25 cellular contexts compared by ENCODE assay signal in genomic region chr18:36334798-36335197, GRCh38. TPM values are rescaled to one million over a fixed set of nuclear protein-coding genes. Genes with fewer than 3 reads are reported as not detected.
"Had no signal": no experiment of that assay in that cellular context is flagged by ENCODE, and none has a peak within 500 bp of the region (broad histone marks: within the 10 kb centered on the region; RNA-seq: fewer than 3 reads in every experiment).

No MANE protein-coding gene starts in this region.

- H3K9me3 Mint-ChIP-seq: activated CD4-positive, alpha-beta memory T cell treated with anti-CD3 and anti-CD28 coated beads, Interleukin-2, amount 10 ng/mL, durations not matched to agents 7 days and 5 days; activated naive CD4-positive, alpha-beta T cell treated with anti-CD3 and anti-CD28 coated beads, Interleukin-2, amount 10 ng/mL, durations not matched to agents 7 days and 5 days; activated naive CD8-positive, alpha-beta T cell treated with anti-CD3 and anti-CD28 coated beads for 36 hours; activated T-helper 2 cell treated with anti-CD3 and anti-CD28 coated beads, Interferon-gamma antibody, Interleukin-2, Interleukin-4, amounts not matched to agents 10 μg/mL and 5 μg/mL and 100 μg/mL, durations not matched to agents 14 hours and 24 hours and 36 hours; IgD-negative memory B cell had no signal

- H3K27me3 Mint-ChIP-seq: activated CD4-positive, alpha-beta memory T cell treated with anti-CD3 and anti-CD28 coated beads, Interleukin-2, amount 10 ng/mL, durations not matched to agents 7 days and 5 days; activated CD4-positive, alpha-beta T cell treated with anti-CD3 and anti-CD28 coated beads for 36 hours; activated naive CD4-positive, alpha-beta T cell treated with anti-CD3 and anti-CD28 coated beads, Interleukin-2, amount 10 ng/mL, durations not matched to agents 7 days and 5 days had no signal

- DNase-seq: activated CD4-positive, alpha-beta memory T cell treated with anti-CD3 and anti-CD28 coated beads, Interleukin-2, amount 10 ng/mL, durations not matched to agents 7 days and 5 days; activated CD4-positive, alpha-beta T cell treated with anti-CD3 and anti-CD28 coated beads for 36 hours; activated CD4-positive, alpha-beta T cell treated with anti-CD3 and anti-CD28 coated beads, Interleukin-2, amount 50 U/mL, for 1 hour; activated gamma-delta T cell treated with Interleukin-2 at 50 U/mL for 16 hours; activated naive CD4-positive, alpha-beta T cell treated with anti-CD3 and anti-CD28 coated beads, Interleukin-2, amount 10 ng/mL, durations not matched to agents 7 days and 5 days; activated naive CD8-positive, alpha-beta T cell treated with anti-CD3 and anti-CD28 coated beads for 36 hours; activated T-cell treated with anti-CD3 and anti-CD28 coated beads for 4 hours; activated T-cell treated with anti-CD3 and anti-CD28 coated beads, Interleukin-2, amount 50 U/mL, for 48 hours; brain microvascular endothelial cell; caudate nucleus; NCI-H1092; NCI-H1417; NCI-H1930; NCI-H2107; NCI-H2171 treated with DMSO at 0.1 percent for 48 hours; NCI-H226; NCI-H69; SJCRH30; SK-N-SH; T-helper 1 cell; WERI-Rb-1 had no signal

- H3K4me1 ChIP-seq: SJCRH30 had no signal

- H3K27me3 ChIP-seq: brain microvascular endothelial cell, SJCRH30 had no signal

- H3K4me2 ChIP-seq: SK-N-SH had no signal

- H3K4me3 Mint-ChIP-seq: activated CD4-positive, alpha-beta memory T cell treated with anti-CD3 and anti-CD28 coated beads, Interleukin-2, amount 10 ng/mL, durations not matched to agents 7 days and 5 days; activated CD4-positive, alpha-beta T cell treated with anti-CD3 and anti-CD28 coated beads for 36 hours; activated naive CD4-positive, alpha-beta T cell treated with anti-CD3 and anti-CD28 coated beads, Interleukin-2, amount 10 ng/mL, durations not matched to agents 7 days and 5 days; activated naive CD8-positive, alpha-beta T cell treated with anti-CD3 and anti-CD28 coated beads for 36 hours; IgD-negative memory B cell had no signal

- H3K9me3 ChIP-seq: SJCRH30, SK-N-SH had no signal

- H3K36me3 ChIP-seq: brain microvascular endothelial cell, SJCRH30, WERI-Rb-1 had no signal

- H3K36me3 Mint-ChIP-seq: activated naive CD4-positive, alpha-beta T cell treated with anti-CD3 and anti-CD28 coated beads, Interleukin-2, amount 10 ng/mL, durations not matched to agents 7 days and 5 days; activated naive CD8-positive, alpha-beta T cell treated with anti-CD3 and anti-CD28 coated beads for 36 hours; IgD-negative memory B cell had no signal

- H3K4me3 ChIP-seq: SJCRH30 had no signal

- ATAC-seq: activated CD4-positive, alpha-beta T cell treated with anti-CD3 and anti-CD28 coated beads for 36 hours had no signal

- H3K4me1 Mint-ChIP-seq: activated CD4-positive, alpha-beta memory T cell treated with anti-CD3 and anti-CD28 coated beads, Interleukin-2, amount 10 ng/mL, durations not matched to agents 7 days and 5 days; activated CD4-positive, alpha-beta T cell treated with anti-CD3 and anti-CD28 coated beads for 36 hours; activated naive CD4-positive, alpha-beta T cell treated with anti-CD3 and anti-CD28 coated beads, Interleukin-2, amount 10 ng/mL, durations not matched to agents 7 days and 5 days; activated naive CD8-positive, alpha-beta T cell treated with anti-CD3 and anti-CD28 coated beads for 36 hours had no signal

- H3K27ac ChIP-seq: brain microvascular endothelial cell, SJCRH30, WERI-Rb-1 had no signal

- H3K27ac Mint-ChIP-seq: activated CD4-positive, alpha-beta memory T cell treated with anti-CD3 and anti-CD28 coated beads, Interleukin-2, amount 10 ng/mL, durations not matched to agents 7 days and 5 days; activated CD4-positive, alpha-beta T cell treated with anti-CD3 and anti-CD28 coated beads for 36 hours; activated naive CD4-positive, alpha-beta T cell treated with anti-CD3 and anti-CD28 coated beads, Interleukin-2, amount 10 ng/mL, durations not matched to agents 7 days and 5 days; activated naive CD8-positive, alpha-beta T cell treated with anti-CD3 and anti-CD28 coated beads for 36 hours; activated T-helper 2 cell treated with anti-CD3 and anti-CD28 coated beads, Interferon-gamma antibody, Interleukin-2, Interleukin-4, amounts not matched to agents 10 μg/mL and 5 μg/mL and 100 μg/mL, durations not matched to agents 14 hours and 24 hours and 36 hours; IgD-negative memory B cell had no signal

- H3K9me2 ChIP-seq: SK-N-SH had no signal

RNA-seq across cellular contexts. Expression of gene FHOD3, which starts 37.3 kb away (rescaled TPM):
- total RNA-seq: activated CD4-positive, alpha-beta memory T cell treated with anti-CD3 and anti-CD28 coated beads, Interleukin-2, amount 10 ng/mL, durations not matched to agents 7 days and 5 days; activated CD4-positive, alpha-beta T cell treated with anti-CD3 and anti-CD28 coated beads for 36 hours; activated CD8-positive, alpha-beta memory T cell treated with anti-CD3 and anti-CD28 coated beads for 36 hours; activated naive CD8-positive, alpha-beta T cell treated with anti-CD3 and anti-CD28 coated beads for 36 hours; activated T-helper 2 cell treated with anti-CD3 and anti-CD28 coated beads, Interferon-gamma antibody, Interleukin-2, Interleukin-4, amounts not matched to agents 10 μg/mL and 5 μg/mL and 100 μg/mL, durations not matched to agents 14 hours and 24 hours and 36 hours; T-helper 2 cell treated with Interferon-gamma antibody and Interleukin-4, amounts not matched to agents 100 ng/mL and 5 ng/mL, for 36 hours had no signal
- polyA plus RNA-seq: IgD-negative memory B cell had no signal
